Comparison of ENCODE assay signal across 11 cellular contexts in the genomic region with DNA sequence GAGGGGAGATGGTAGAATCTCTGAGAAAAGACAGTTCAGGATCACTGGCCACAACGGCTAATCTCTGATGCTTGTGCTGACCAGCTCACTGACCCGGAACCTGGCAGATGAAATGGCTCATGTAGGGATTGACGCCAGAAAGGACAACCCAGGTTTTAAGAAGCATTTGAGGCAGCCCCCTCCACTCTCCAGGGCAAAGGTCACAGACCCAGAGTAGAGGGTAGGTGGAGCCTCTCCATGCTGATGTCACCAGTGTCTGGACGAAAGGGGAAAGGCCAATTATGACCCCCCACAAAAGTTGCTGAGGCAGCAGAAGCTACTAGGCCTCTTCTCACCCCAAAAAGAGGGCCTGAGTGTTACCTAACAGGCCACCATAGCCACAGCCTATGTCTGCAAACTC. TPM values are rescaled to one million over a fixed set of nuclear protein-coding genes. Genes with fewer than 3 reads are reported as not detected.
DNase-seq lines count a peak whose midpoint lies in the region; ATAC-seq and TF ChIP-seq lines count a peak whose summit lies in the region.
"Had no signal": no experiment of that assay in that cellular context is flagged by ENCODE, and none has a peak within 500 bp of the region (broad histone marks: within the 10 kb centered on the region; RNA-seq: fewer than 3 reads in every experiment).

No MANE protein-coding gene starts in this region.

- H3K4me3 Mint-ChIP-seq in Calu3 (ENCODE audit: low read depth, unreplicated experiment): peak overlapping the region; percentile 84
- H3K4me3 Mint-ChIP-seq in activated naive CD8-positive, alpha-beta T cell treated with anti-CD3 and anti-CD28 coated beads, Interleukin-2, amount 50 U/mL, for 24 hours: peak overlapping the region; percentile 94
- peak overlapping the region in 9 of 10 donors; percentile 37 to 97 (median 67) for H3K4me3 Mint-ChIP-seq in naive thymus-derived CD4-positive, alpha-beta T cell

- H3K4me3 ChIP-seq in naive thymus-derived CD4-positive, alpha-beta T cell (ENCODE audit: low read length): no peak overlapping the region
- peak overlapping the region in 1 of 59 donors; percentile 89 for H3K4me3 ChIP-seq in dorsolateral prefrontal cortex

- H3K27me3 ChIP-seq in naive thymus-derived CD4-positive, alpha-beta T cell (ENCODE audit: control insufficient read depth in 2 of 2, insufficient read depth in 2 of 2, low read length in 2 of 2): peaks cover 0 to 5% of the 10 kb centered on the region in 2 donors
- peaks cover 0 to 17% (median 8%) of the 10 kb centered on the region in 45 donors for H3K27me3 ChIP-seq in dorsolateral prefrontal cortex

- H3K27ac ChIP-seq in KOPT-K1 (ENCODE audit: low read depth, low read length, poor library complexity, severe bottlenecking): peak overlapping the region; percentile 75
- peak overlapping the region; percentile 90 for H3K27ac ChIP-seq in naive thymus-derived CD4-positive, alpha-beta T cell (ENCODE audit: low read depth, low read length)
- no peak overlapping the region for H3K27ac ChIP-seq in dorsolateral prefrontal cortex

- intact Hi-C loops in Calu3 (cut with micrococcal nuclease; ENCODE audit: unreplicated experiment): no loop called here
- intact Hi-C loops in naive thymus-derived CD4-positive, alpha-beta T cell (cut with micrococcal nuclease): no loop called here
- intact Hi-C loops in dorsolateral prefrontal cortex (cut with DNase I): no loop called here

- H3K36me3 Mint-ChIP-seq in Calu3 (ENCODE audit: insufficient read depth, unreplicated experiment): peaks cover 52% of the 10 kb centered on the region
- H3K36me3 Mint-ChIP-seq in activated naive CD8-positive, alpha-beta T cell treated with anti-CD3 and anti-CD28 coated beads, Interleukin-2, amount 50 U/mL, for 24 hours (ENCODE audit: low read depth): peaks cover 34% of the 10 kb centered on the region
- H3K36me3 Mint-ChIP-seq in naive thymus-derived CD4-positive, alpha-beta T cell: peaks cover 0 to 12% (median 5%) of the 10 kb centered on the region in 5 donors

- TF ChIP-seq CTCF in Calu3 (IDR thresholded peaks at IDR 0.05; ENCODE audit: unreplicated experiment): no peak
- TF ChIP-seq CTCF in dorsolateral prefrontal cortex (IDR thresholded peaks at IDR 0.05 in 54 of 56, conservative IDR thresholded peaks at IDR 0.05 in 2 of 56; ENCODE audit: low read depth in 1 of 56, partially characterized antibody in 56 of 56): no peak

- no TSS peak for BruUV-seq in Calu3 (replicated peaks; lab: Mats Ljungman, UMichigan)

- H3K9me3 ChIP-seq in KOPT-K1 (ENCODE audit: insufficient read depth, low read length, poor library complexity, severe bottlenecking): no peaks in the 10 kb centered on the region
- H3K9me3 ChIP-seq in naive thymus-derived CD4-positive, alpha-beta T cell (ENCODE audit: control insufficient read depth in 2 of 3, low read length in 3 of 3): no peaks in the 10 kb centered on the region
- H3K9me3 ChIP-seq: tibial nerve had no signal

- no peaks in the 10 kb centered on the region for H3K9me3 Mint-ChIP-seq in Calu3 (ENCODE audit: low read depth, unreplicated experiment)
- H3K9me3 Mint-ChIP-seq in activated naive CD8-positive, alpha-beta T cell treated with anti-CD3 and anti-CD28 coated beads, Interleukin-2, amount 50 U/mL, for 24 hours: no peaks in the 10 kb centered on the region
- no peaks in the 10 kb centered on the region for H3K9me3 Mint-ChIP-seq in naive thymus-derived CD4-positive, alpha-beta T cell

- peaks cover 17% of the 10 kb centered on the region for H3K4me1 Mint-ChIP-seq in Calu3 (ENCODE audit: low read depth, unreplicated experiment)
- H3K4me1 Mint-ChIP-seq in activated naive CD8-positive, alpha-beta T cell treated with anti-CD3 and anti-CD28 coated beads, Interleukin-2, amount 50 U/mL, for 24 hours: peaks cover 48% of the 10 kb centered on the region
- peaks cover 23 to 40% (median 31%) of the 10 kb centered on the region in 7 donors for H3K4me1 Mint-ChIP-seq in naive thymus-derived CD4-positive, alpha-beta T cell

- no peak for DNase-seq in Calu3
- no peak for DNase-seq in activated naive CD8-positive, alpha-beta T cell treated with anti-CD3 and anti-CD28 coated beads, Interleukin-2, amount 50 U/mL, for 24 hours
- DNase-seq in naive thymus-derived CD4-positive, alpha-beta T cell: no peak
- no peak for DNase-seq in stimulated activated CD4-positive, alpha-beta T cell treated with anti-CD3 and anti-CD28 coated beads, Interleukin-4, amount 100 ng/mL, for 1 hour
- no peak for DNase-seq in HuH-7 (ENCODE audit: low spot score)
- DNase-seq in stimulated activated CD4-positive, alpha-beta T cell treated with anti-CD3 and anti-CD28 coated beads, Interleukin-4, amount 100 ng/mL, for 4 hours: no peak
- no peak for DNase-seq in dorsolateral prefrontal cortex
- DNase-seq: activated CD8-positive, alpha-beta memory T cell treated with anti-CD3 and anti-CD28 coated beads for 24 hours; KG1 had no signal

- H3K4me1 ChIP-seq in naive thymus-derived CD4-positive, alpha-beta T cell (ENCODE audit: control insufficient read depth in 2 of 2, insufficient read depth in 2 of 2, low read length in 2 of 2): peaks cover 8 to 24% of the 10 kb centered on the region in 2 donors

- no peak for ATAC-seq in activated naive CD8-positive, alpha-beta T cell treated with anti-CD3 and anti-CD28 coated beads, Interleukin-2, amount 50 U/mL, for 24 hours
- ATAC-seq in naive thymus-derived CD4-positive, alpha-beta T cell: no peak

- H3K36me3 ChIP-seq in KOPT-K1 (ENCODE audit: insufficient read depth, low read length): peaks cover 39% of the 10 kb centered on the region
- H3K36me3 ChIP-seq in naive thymus-derived CD4-positive, alpha-beta T cell (ENCODE audit: control insufficient read depth in 2 of 3, insufficient read depth in 3 of 3, low read length in 3 of 3): peaks cover 0 to 18% (median 0%) of the 10 kb centered on the region in 3 experiments

- H3K27ac Mint-ChIP-seq in Calu3 (ENCODE audit: unreplicated experiment): no peak overlapping the region
- peak overlapping the region; percentile 69 for H3K27ac Mint-ChIP-seq in activated naive CD8-positive, alpha-beta T cell treated with anti-CD3 and anti-CD28 coated beads, Interleukin-2, amount 50 U/mL, for 24 hours
- peak overlapping the region in 2 of 9 donors; percentile 23 to 48 for H3K27ac Mint-ChIP-seq in naive thymus-derived CD4-positive, alpha-beta T cell

- POLR2A ChIA-PET in naive thymus-derived CD4-positive, alpha-beta T cell (lab: Charles Lee): no interaction called here

- CTCF ChIA-PET in Calu3 (lab: Charles Lee): interaction anchor here (0.6 kb wide), 2 partner anchors 26 to 32 kb away, joined by 3 to 4 read pairs; partner anchors contain the start of gene TSPAN31
- CTCF ChIA-PET in naive thymus-derived CD4-positive, alpha-beta T cell (lab: Charles Lee): no interaction called here

- H3K27me3 Mint-ChIP-seq in Calu3 (ENCODE audit: unreplicated experiment): peaks cover 15% of the 10 kb centered on the region
- peaks cover 5% of the 10 kb centered on the region for H3K27me3 Mint-ChIP-seq in activated naive CD8-positive, alpha-beta T cell treated with anti-CD3 and anti-CD28 coated beads, Interleukin-2, amount 50 U/mL, for 24 hours
- peaks cover 0 to 12% (median 9%) of the 10 kb centered on the region in 5 donors for H3K27me3 Mint-ChIP-seq in naive thymus-derived CD4-positive, alpha-beta T cell

RNA-seq across cellular contexts. Expression of gene METTL1, which starts 1.2 kb away (rescaled TPM):
- 50.5 and 51.8 TPM in 2 replicates for total RNA-seq in Calu3 (2022)
- total RNA-seq in naive thymus-derived CD4-positive, alpha-beta T cell: 10 to 100 TPM; 11.8 to 30.9 (median 16.0) TPM
- polyA plus RNA-seq in naive thymus-derived CD4-positive, alpha-beta T cell: 10 to 100 TPM; 13.1 to 20.5 TPM
- 10 to 100 TPM in 36 of 120 experiments, 1 to 10 TPM in 84; 1.8 to 17.4 (median 8.3) TPM for total RNA-seq in dorsolateral prefrontal cortex

RNA-seq across cellular contexts. Expression of gene EEF1AKMT3, which starts 1.7 kb away (rescaled TPM):
- total RNA-seq in Calu3 (2022) (8.4 TPM in 2 replicates), dorsolateral prefrontal cortex (10 to 100 TPM in 2 of 120 experiments, 1 to 10 TPM in 118; 1.4 to 11.0 (median 4.1) TPM)
- 1 to 10 TPM; 1.4 to 5.0 (median 2.1) TPM for total RNA-seq in naive thymus-derived CD4-positive, alpha-beta T cell
- 1 to 10 TPM; 3.0 to 3.2 TPM for polyA plus RNA-seq in naive thymus-derived CD4-positive, alpha-beta T cell

RNA-seq across cellular contexts. Expression of gene CYP27B1, which starts 3.9 kb away (rescaled TPM):
- total RNA-seq in Calu3 (2022): 1.8 TPM in 2 replicates
- 1 to 10 TPM in 4 of 5 experiments, under 1 TPM in 1; 0.97 to 2.6 (median 1.7) TPM for total RNA-seq in naive thymus-derived CD4-positive, alpha-beta T cell
- polyA plus RNA-seq in naive thymus-derived CD4-positive, alpha-beta T cell: under 1 TPM in 1 of 2 donors, not detected in 1; 0.20 TPM
- 1 to 10 TPM in 25 of 120 experiments, under 1 TPM in 60, not detected in 35; 0.18 to 5.3 (median 0.63) TPM for total RNA-seq in dorsolateral prefrontal cortex

RNA-seq across cellular contexts. Expression of gene TSFM, which starts 11.9 kb away (rescaled TPM):
- total RNA-seq in Calu3 (2022): 47.1 and 49.0 TPM in 2 replicates
- total RNA-seq in naive thymus-derived CD4-positive, alpha-beta T cell: 10 to 100 TPM; 17.8 to 34.9 (median 22.3) TPM
- polyA plus RNA-seq in naive thymus-derived CD4-positive, alpha-beta T cell: 10 to 100 TPM; 26.4 to 30.0 TPM
- 10 to 100 TPM; 21.9 to 57.1 (median 35.3) TPM for total RNA-seq in dorsolateral prefrontal cortex

RNA-seq across cellular contexts. Expression of gene MARCHF9, which starts 15.8 kb away (rescaled TPM):
- 39.0 and 42.4 TPM in 2 replicates for total RNA-seq in Calu3 (2022)
- total RNA-seq in naive thymus-derived CD4-positive, alpha-beta T cell: 10 to 100 TPM; 27.8 to 61.7 (median 44.4) TPM
- polyA plus RNA-seq in naive thymus-derived CD4-positive, alpha-beta T cell: 1 to 10 TPM; 3.2 to 6.6 TPM
- total RNA-seq in dorsolateral prefrontal cortex: 10 to 100 TPM; 11.5 to 26.2 (median 18.3) TPM

Comparison
In these comparisons a context has a peak if more than half of its experiments do, and no peak if none do; other contexts are left out.
1. H3K27ac ChIP-seq: peak in KOPT-K1 (single experiment) and naive thymus-derived CD4-positive, alpha-beta T cell (single experiment); none in dorsolateral prefrontal cortex (0 of 59).
2. Peak in every context shown above with its lines, with median percentiles within 50 percentile points of each other: H3K4me3 Mint-ChIP-seq.